14 cellular contexts compared by ENCODE assay signal in the genomic region with DNA sequence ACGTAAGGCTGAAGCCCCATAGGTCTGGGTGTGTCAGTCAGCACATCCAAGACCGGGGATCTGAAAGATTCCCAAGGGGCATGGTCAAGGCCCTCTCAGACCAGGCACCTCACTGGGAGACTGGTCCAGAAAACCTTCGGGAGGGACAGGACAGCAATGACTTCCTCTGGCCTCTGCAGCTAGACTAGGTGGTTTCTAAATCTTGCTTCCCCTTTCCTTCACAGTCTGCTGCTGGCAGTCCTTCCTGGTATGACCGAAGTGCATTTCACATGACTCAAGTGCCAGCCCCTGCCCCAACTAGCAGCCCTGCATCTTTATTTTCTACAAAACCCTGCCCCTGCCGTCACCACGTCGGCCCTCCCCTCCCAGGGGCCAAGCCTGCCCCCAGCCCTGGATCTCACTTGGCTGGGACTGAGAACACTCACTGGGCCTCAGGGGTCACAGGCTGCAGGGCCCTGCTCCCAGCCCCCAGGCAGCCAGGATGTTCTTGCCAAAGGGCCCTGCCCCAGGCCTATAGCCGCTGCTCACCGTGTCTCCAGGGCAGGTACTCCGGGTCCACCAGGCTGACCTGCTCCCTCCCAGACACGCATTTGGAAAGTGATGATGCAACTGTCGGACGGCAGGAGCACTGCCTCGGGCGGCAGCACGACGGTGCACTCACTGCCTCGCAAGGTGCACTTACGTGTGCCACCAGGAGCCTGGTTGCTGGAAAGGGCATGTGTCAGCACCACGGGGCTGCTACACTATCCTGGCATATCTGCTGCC. TPM values are rescaled to one million over a fixed set of nuclear protein-coding genes. Genes with fewer than 3 reads are reported as not detected.
A peak's percentile ranks its signal among the peaks of the same experiment; 100 is the strongest.
DNase-seq lines count a peak whose midpoint lies in the region; TF ChIP-seq lines count a peak whose summit lies in the region.
"Had no signal": no experiment of that assay in that cellular context is flagged by ENCODE, and none has a peak within 500 bp of the region (broad histone marks: within the 10 kb centered on the region; RNA-seq: fewer than 3 reads in every experiment).

No MANE protein-coding gene starts in this region.

- no peak for TF ChIP-seq CTCF in brain microvascular endothelial cell (IDR thresholded peaks at IDR 0.05; ENCODE audit: low read depth, low read length, missing control alignments)

- no peaks in the 10 kb centered on the region for H3K27me3 ChIP-seq in duodenal mucosa (ENCODE audit: control insufficient read depth in 1 of 2, insufficient read depth in 2 of 2, low read length in 2 of 2)
- no peaks in the 10 kb centered on the region for H3K27me3 ChIP-seq in brain microvascular endothelial cell (replicated peaks)

- in situ Hi-C loops in brain microvascular endothelial cell (cut with HindIII; ENCODE audit: low pct_ligation_motif_present, low sequenced_read_pairs) = no loop called here

- no peak overlapping the region for H3K4me3 Mint-ChIP-seq in activated CD4-positive, alpha-beta T cell treated with anti-CD3 and anti-CD28 coated beads, Interleukin-2, amount 10 ng/mL, durations not matched to agents 24 days and 14 days
- H3K4me3 Mint-ChIP-seq: activated T-helper 1 cell treated with anti-CD3 and anti-CD28 coated beads, Interleukin-12 subunit alpha, Interleukin-12 subunit beta, Interleukin-2, Interleukin-4 antibody, amounts not matched to agents 30 ng/mL and 10 ng/mL and 1 ng/mL, durations not matched to agents 14 hours and 24 hours and 36 hours had no signal

- peaks cover 17% of the 10 kb centered on the region for H3K4me1 Mint-ChIP-seq in activated CD4-positive, alpha-beta T cell treated with anti-CD3 and anti-CD28 coated beads, Interleukin-2, amount 10 ng/mL, durations not matched to agents 24 days and 14 days

- H3K4me3 ChIP-seq in duodenal mucosa (ENCODE audit: low read depth in 1 of 2, low read length in 2 of 2) (no peak overlapping the region), brain microvascular endothelial cell (ENCODE audit: low read depth, low read length) (no peak overlapping the region)

- H3K36me3 Mint-ChIP-seq in activated CD4-positive, alpha-beta T cell treated with anti-CD3 and anti-CD28 coated beads, Interleukin-2, amount 10 ng/mL, durations not matched to agents 24 days and 14 days (ENCODE audit: low read depth) = peaks cover 15% of the 10 kb centered on the region

- peak overlapping the region; percentile 10 for H3K27ac ChIP-seq in duodenal mucosa (ENCODE audit: low read depth, low read length)
- no peak overlapping the region for H3K27ac ChIP-seq in brain microvascular endothelial cell
- H3K27ac ChIP-seq: 22Rv1 had no signal

- no peak overlapping the region for H3K27ac Mint-ChIP-seq in activated CD4-positive, alpha-beta T cell treated with anti-CD3 and anti-CD28 coated beads, Interleukin-2, amount 10 ng/mL, durations not matched to agents 24 days and 14 days

- no peaks in the 10 kb centered on the region for H3K27me3 Mint-ChIP-seq in activated CD4-positive, alpha-beta T cell treated with anti-CD3 and anti-CD28 coated beads, Interleukin-2, amount 10 ng/mL, durations not matched to agents 24 days and 14 days

- peak; percentile 53 for DNase-seq in activated CD4-positive, alpha-beta T cell treated with anti-CD3 and anti-CD28 coated beads, Interleukin-2, amount 10 ng/mL, durations not matched to agents 24 days and 14 days
- DNase-seq in activated CD4-positive, alpha-beta T cell treated with anti-CD3 and anti-CD28 coated beads for 48 hours = no peak
- DNase-seq in NAMALWA (ENCODE audit: low spot score) (peak; percentile 64), pons (ENCODE audit: low spot score) (peak; percentile 61), brain microvascular endothelial cell (no peak), SK-N-DZ (ENCODE audit: low spot score) (no peak), NCI-H2196 treated with DMSO at 0.1 percent for 48 hours (lab: John Stamatoyannopoulos, UW; ENCODE audit: unreplicated experiment) (no peak)
- DNase-seq: central memory CD4-positive, alpha-beta T cell; Karpas-422; mammary epithelial cell; NCI-H524 had no signal

- H3K9me3 Mint-ChIP-seq in activated CD4-positive, alpha-beta T cell treated with anti-CD3 and anti-CD28 coated beads, Interleukin-2, amount 10 ng/mL, durations not matched to agents 24 days and 14 days = no peaks in the 10 kb centered on the region
- H3K9me3 Mint-ChIP-seq: activated T-helper 1 cell treated with anti-CD3 and anti-CD28 coated beads, Interleukin-12 subunit alpha, Interleukin-12 subunit beta, Interleukin-2, Interleukin-4 antibody, amounts not matched to agents 30 ng/mL and 10 ng/mL and 1 ng/mL, durations not matched to agents 14 hours and 24 hours and 36 hours had no signal

- no peaks in the 10 kb centered on the region for H3K9me3 ChIP-seq in duodenal mucosa (ENCODE audit: control insufficient read depth in 1 of 2, low read length in 2 of 2)

- intact Hi-C loops in activated CD4-positive, alpha-beta T cell treated with anti-CD3 and anti-CD28 coated beads, Interleukin-2, amount 10 ng/mL, durations not matched to agents 24 days and 14 days (cut with micrococcal nuclease) = no loop called here

- peaks cover 4 to 11% of the 10 kb centered on the region in 2 donors for H3K4me1 ChIP-seq in duodenal mucosa (ENCODE audit: control insufficient read depth in 1 of 2, insufficient read depth in 2 of 2, low read length in 2 of 2)

- H3K36me3 ChIP-seq in duodenal mucosa (ENCODE audit: control insufficient read depth in 1 of 2, insufficient read depth in 2 of 2, low read length in 2 of 2) = no peaks in the 10 kb centered on the region
- H3K36me3 ChIP-seq in brain microvascular endothelial cell (replicated peaks) = no peaks in the 10 kb centered on the region

- H3K9ac ChIP-seq in duodenal mucosa (ENCODE audit: low read depth in 1 of 2, low read length in 2 of 2) = peak overlapping the region in 1 of 2 donors; percentile 17

RNA-seq across cellular contexts. Expression of a gene that starts 18.2 kb away (rescaled TPM):
- total RNA-seq in activated CD4-positive, alpha-beta T cell treated with anti-CD3 and anti-CD28 coated beads, Interleukin-2, amount 10 ng/mL, durations not matched to agents 24 days and 14 days = 88.9 and 89.8 TPM in 2 replicates
- 22.1 and 27.1 TPM in 2 replicates for polyA plus RNA-seq in SK-N-DZ (2014; cell fraction: cytosol; rRNA removed)
- 13.1 and 25.6 TPM in 2 replicates for polyA plus RNA-seq in SK-N-DZ (2014; cell fraction: nucleus; rRNA removed)

RNA-seq across cellular contexts. Expression of a gene that starts 18.4 kb away (rescaled TPM):
- 97.7 and 99.9 TPM in 2 replicates for total RNA-seq in activated CD4-positive, alpha-beta T cell treated with anti-CD3 and anti-CD28 coated beads, Interleukin-2, amount 10 ng/mL, durations not matched to agents 24 days and 14 days
- polyA plus RNA-seq in SK-N-DZ (2014; cell fraction: cytosol; rRNA removed) = 82.8 and 118 TPM in 2 replicates
- 39.4 and 52.0 TPM in 2 replicates for polyA plus RNA-seq in SK-N-DZ (2014; cell fraction: nucleus; rRNA removed)

RNA-seq across cellular contexts. Expression of a gene that starts 37.2 kb away (rescaled TPM):
- 0.26 and 0.76 TPM in 2 replicates for total RNA-seq in activated CD4-positive, alpha-beta T cell treated with anti-CD3 and anti-CD28 coated beads, Interleukin-2, amount 10 ng/mL, durations not matched to agents 24 days and 14 days
- polyA plus RNA-seq in SK-N-DZ (2014; cell fraction: cytosol; rRNA removed) = 0.60 and 3.3 TPM in 2 replicates
- 15.2 and 16.0 TPM in 2 replicates for polyA plus RNA-seq in SK-N-DZ (2014; cell fraction: nucleus; rRNA removed)

RNA-seq across cellular contexts. Expression of a gene that starts 42.8 kb away (rescaled TPM):
- 68.4 and 72.6 TPM in 2 replicates for total RNA-seq in activated CD4-positive, alpha-beta T cell treated with anti-CD3 and anti-CD28 coated beads, Interleukin-2, amount 10 ng/mL, durations not matched to agents 24 days and 14 days
- 69.5 and 87.0 TPM in 2 replicates for polyA plus RNA-seq in SK-N-DZ (2014; cell fraction: cytosol; rRNA removed)
- polyA plus RNA-seq in SK-N-DZ (2014; cell fraction: nucleus; rRNA removed) = 45.3 and 75.7 TPM in 2 replicates

Comparison
In these comparisons a context has a peak if more than half of its experiments do, and no peak if none do; other contexts are left out.
1. DNase-seq: peak in activated CD4-positive, alpha-beta T cell treated with anti-CD3 and anti-CD28 coated beads, Interleukin-2, amount 10 ng/mL, durations not matched to agents 24 days and 14 days (single experiment), NAMALWA (single experiment) and pons (single experiment); none in activated CD4-positive, alpha-beta T cell treated with anti-CD3 and anti-CD28 coated beads for 48 hours (single experiment), brain microvascular endothelial cell (single experiment), SK-N-DZ (single experiment) and NCI-H2196 treated with DMSO at 0.1 percent for 48 hours (single experiment).